In the genomic region with DNA sequence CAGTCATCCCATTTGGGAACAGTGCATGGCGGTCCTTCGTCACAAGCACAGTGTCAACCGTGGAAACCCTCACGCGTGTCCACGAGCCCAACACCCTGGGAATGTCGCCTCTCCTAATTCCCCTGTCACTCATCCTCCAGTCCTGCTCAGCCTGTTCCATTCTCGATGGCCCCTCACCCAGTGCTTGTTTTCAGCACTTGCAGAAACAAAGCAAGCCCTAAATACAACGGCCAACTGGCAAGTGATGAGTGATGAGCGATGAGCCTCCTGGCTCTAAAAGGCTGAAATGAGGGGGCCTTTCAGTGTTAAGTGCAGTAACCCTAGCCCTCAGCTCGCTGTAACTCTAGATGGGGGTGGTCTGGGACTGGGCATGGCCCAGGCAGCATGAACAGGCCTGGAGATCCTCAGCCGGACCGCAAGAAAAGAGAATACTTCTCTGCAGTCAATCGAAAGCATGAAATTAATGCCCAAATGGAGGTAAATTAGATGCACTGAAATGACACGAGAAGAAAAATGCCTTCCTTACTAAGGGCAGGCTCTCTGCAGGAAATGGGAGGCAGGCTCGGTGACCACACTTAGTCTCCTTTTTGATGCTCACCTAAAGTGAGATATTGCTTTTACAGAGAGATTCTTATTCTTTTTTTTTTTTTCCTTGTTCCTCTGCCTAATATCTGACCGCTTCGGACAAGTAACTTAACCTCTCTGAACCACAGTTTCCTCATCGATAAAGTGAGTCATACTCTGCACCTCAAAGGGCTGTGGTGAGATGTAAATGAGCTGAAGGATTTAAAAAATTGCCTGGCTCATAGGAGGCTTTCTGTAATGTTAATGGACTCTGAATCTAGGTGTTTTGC, we compare ENCODE assay signal across 9 cellular contexts.
DNase-seq lines count a peak whose midpoint lies in the region; ATAC-seq and TF ChIP-seq lines count a peak whose summit lies in the region.
"Had no signal": no experiment of that assay in that cellular context is flagged by ENCODE, and none has a peak within 500 bp of the region (broad histone marks: within the 10 kb centered on the region; RNA-seq: fewer than 3 reads in every experiment).

No MANE protein-coding gene starts in this region.

- peak; percentile 93 for ATAC-seq in GM19395 (IDR thresholded peaks at IDR 0.05; ENCODE audit: unreplicated experiment)
- peak; percentile 92 for ATAC-seq in HG02938 (IDR thresholded peaks at IDR 0.05; ENCODE audit: unreplicated experiment)

- TF ChIP-seq CTCF in GM13977 (IDR thresholded peaks at IDR 0.05; ENCODE audit: extremely low read depth, insufficient read depth, missing control alignments): no peak

- in situ Hi-C loops in GM13977 (cut with MboI; ENCODE audit: low pct_unique_long_range_greater_than_20kb, low sequenced_read_pairs, unreplicated experiment): no loop called here

- DNase-seq in GM13977 (ENCODE audit: low spot score): peak; percentile 40
- peak; percentile 37 for DNase-seq in SW480 (ENCODE audit: low spot score)
- no peak for DNase-seq in NCI-H82 (lab: John Stamatoyannopoulos, UW)
- DNase-seq in DMS79 (lab: John Stamatoyannopoulos, UW): no peak
- no peak for DNase-seq in CD1c-positive myeloid dendritic cell (ENCODE audit: extremely low spot score)
- DNase-seq in middle frontal gyrus (ENCODE audit: extremely low spot score, low spot score): no peak
- DNase-seq: cerebellar nuclear complex had no signal

Comparison
In these comparisons a context has a peak if more than half of its experiments do, and no peak if none do; other contexts are left out.
1. DNase-seq: peak in GM13977 (single experiment) and SW480 (single experiment); none in NCI-H82 (single experiment), DMS79 (single experiment), CD1c-positive myeloid dendritic cell (single experiment) and middle frontal gyrus (single experiment).